Comparison of ENCODE assay signal across 25 cellular contexts in the genomic region with DNA sequence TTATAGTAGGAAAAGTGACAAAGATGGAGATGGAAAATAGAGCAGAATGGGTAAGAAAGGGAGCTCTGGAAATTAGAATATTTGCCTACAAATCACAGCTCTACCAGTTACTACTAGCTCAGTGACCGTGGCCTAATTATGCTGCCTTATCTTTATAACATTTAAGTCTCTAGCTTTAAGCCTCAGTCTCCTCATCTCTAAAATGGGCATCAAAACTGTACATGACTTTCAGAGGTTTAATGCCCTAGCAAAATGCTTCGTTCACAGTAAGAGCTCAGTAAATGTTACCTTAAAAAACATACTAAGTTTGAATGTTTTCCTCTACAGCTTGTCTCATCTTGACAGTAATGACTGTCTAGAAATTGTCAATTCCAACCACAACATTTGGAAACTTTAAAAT.
"Had no signal": no experiment of that assay in that cellular context is flagged by ENCODE, and none has a peak within 500 bp of the region (broad histone marks: within the 10 kb centered on the region; RNA-seq: fewer than 3 reads in every experiment).

No MANE protein-coding gene starts in this region.

- FAIRE-seq: keratinocyte had no signal

- DNase-seq: hippocampal formation; kidney glomerular epithelial cell; left cardiac atrium; mesendoderm; naive B cell; natural killer cell; nephron progenitor cell; occipital lobe; psoas muscle; stimulated activated CD4-positive, alpha-beta T cell treated with anti-CD3 and anti-CD28 coated beads, Interleukin-12 subunit alpha, Interleukin-12 subunit beta, amount 100 ng/mL, for 4 hours; stimulated activated CD4-positive, alpha-beta T cell treated with anti-CD3 and anti-CD28 coated beads, Interleukin-15, amount 100 ng/mL, for 24 hours; stimulated activated CD4-positive, alpha-beta T cell treated with anti-CD3 and anti-CD28 coated beads, Interleukin-2, amount 100 ng/mL, for 24 hours; stimulated activated CD4-positive, alpha-beta T cell treated with anti-CD3 and anti-CD28 coated beads, Interleukin-4, amount 100 ng/mL, for 1 hour; stimulated activated naive B cell treated with anti-CD40 and anti-IgM and Interleukin-4, amounts not matched to agents 10 μg/mL and 1 μg/mL and 100 μg/mL, for 72 hours; stimulated activated naive CD8-positive, alpha-beta T cell treated with anti-CD3 and anti-CD28 coated beads, Interleukin-15, Interleukin-2, amounts not matched to agents 100 U/mL and 50 U/mL, for 24 hours; substantia nigra had no signal

- H3K9me3 ChIP-seq: neutrophil, psoas muscle, vagina had no signal

- H3K36me3 ChIP-seq: neural progenitor cell, neutrophil, tibial nerve, vagina had no signal

- H3K4me1 ChIP-seq: parathyroid adenoma, psoas muscle, tibial nerve, vagina had no signal

- H3K27ac ChIP-seq: neural progenitor cell, neutrophil, parathyroid adenoma, psoas muscle, tibial nerve, vagina had no signal

- ATAC-seq: natural killer cell; sciatic nerve; stimulated activated naive B cell treated with anti-CD40 and anti-IgM and Interleukin-4, amounts not matched to agents 10 μg/mL and 1 μg/mL and 100 μg/mL, for 72 hours; stimulated activated naive CD8-positive, alpha-beta T cell treated with anti-CD3 and anti-CD28 coated beads, Interleukin-15, Interleukin-2, amounts not matched to agents 100 U/mL and 50 U/mL, for 24 hours had no signal

- H2AFZ ChIP-seq: neural progenitor cell, parathyroid adenoma had no signal

- H3K9ac ChIP-seq: neural progenitor cell, parathyroid adenoma had no signal

- H3K4me3 ChIP-seq: lung, neural progenitor cell, psoas muscle, skin epidermis, tibial nerve, vagina had no signal

- H3K4me2 ChIP-seq: neural progenitor cell had no signal

- H3K27me3 ChIP-seq: neural progenitor cell, tibial nerve, vagina had no signal
